ENCODE assay signal across 8 cellular contexts in genomic region chr2:88880441-88880953, GRCh38.
DNase-seq lines count a peak whose midpoint lies in the region; ATAC-seq, FAIRE-seq and TF ChIP-seq lines count a peak whose summit lies in the region.

No MANE protein-coding gene starts in this region.

- peaks cover 5 to 23% of the 10 kb centered on the region in 2 donors for H3K27me3 Mint-ChIP-seq in natural killer cell (ENCODE audit: low read depth in 2 of 2)
- H3K27me3 Mint-ChIP-seq in natural killer cell treated with Interleukin-12 subunit alpha and Interleukin-12 subunit beta and Interleukin-15 and Interleukin-18, amount 100 ng/mL, for 72 hours: peaks cover 10 to 24% of the 10 kb centered on the region in 2 donors
- peaks cover 10% of the 10 kb centered on the region for H3K27me3 Mint-ChIP-seq in activated T-helper 2 cell treated with anti-CD3 and anti-CD28 coated beads, Interferon-gamma antibody, Interleukin-2, Interleukin-4, amounts not matched to agents 10 μg/mL and 5 μg/mL and 100 μg/mL, durations not matched to agents 14 hours and 24 hours and 36 hours (ENCODE audit: low read depth)

- H3K79me2 ChIP-seq in K562 (ENCODE audit: control insufficient read depth, insufficient read depth, low read length): no peaks in the 10 kb centered on the region

- POLR2A ChIA-PET in K562 (lab: Yijun Ruan, JAX): interaction anchor here (0.7 kb wide), 2 partner anchors 67 to 72 kb away, joined by 3 read pairs; no protein-coding TSS in a partner anchor

- H3K4me1 Mint-ChIP-seq in natural killer cell: no peaks in the 10 kb centered on the region
- no peaks in the 10 kb centered on the region for H3K4me1 Mint-ChIP-seq in natural killer cell treated with Interleukin-12 subunit alpha and Interleukin-12 subunit beta and Interleukin-15 and Interleukin-18, amount 100 ng/mL, for 72 hours (ENCODE audit: low read depth in 2 of 2)
- H3K4me1 Mint-ChIP-seq in activated T-helper 2 cell treated with anti-CD3 and anti-CD28 coated beads, Interferon-gamma antibody, Interleukin-2, Interleukin-4, amounts not matched to agents 10 μg/mL and 5 μg/mL and 100 μg/mL, durations not matched to agents 14 hours and 24 hours and 36 hours (ENCODE audit: low read depth): peaks cover 2% of the 10 kb centered on the region

- H3K9me3 Mint-ChIP-seq in natural killer cell: no peaks in the 10 kb centered on the region
- no peaks in the 10 kb centered on the region for H3K9me3 Mint-ChIP-seq in natural killer cell treated with Interleukin-12 subunit alpha and Interleukin-12 subunit beta and Interleukin-15 and Interleukin-18, amount 100 ng/mL, for 72 hours
- no peaks in the 10 kb centered on the region for H3K9me3 Mint-ChIP-seq in activated T-helper 2 cell treated with anti-CD3 and anti-CD28 coated beads, Interferon-gamma antibody, Interleukin-2, Interleukin-4, amounts not matched to agents 10 μg/mL and 5 μg/mL and 100 μg/mL, durations not matched to agents 14 hours and 24 hours and 36 hours

- no peak overlapping the region for H2AFZ ChIP-seq in K562 (ENCODE audit: low read depth, low read length)

- no peak for TF ChIP-seq POLR2A in K562 (conservative IDR thresholded peaks at IDR 0.05)

- H3K4me3 ChIP-seq in K562: no peak overlapping the region

- no peak overlapping the region for H3K27ac ChIP-seq in K562 (ENCODE audit: extremely low read depth, low read depth, low read length)

- 3% methylated on average over 11 of the region's 11 CpGs for WGBS in K562 (ENCODE audit: insufficient coverage, low coverage, missing lambda C conversion rate)

- H3K4me1 ChIP-seq in K562 (replicated peaks in 1 of 2; ENCODE audit: control insufficient read depth in 2 of 2, insufficient read depth in 2 of 2, low read length in 2 of 2): no peaks in the 10 kb centered on the region

- in situ Hi-C loops in K562 (cut with MboI): loop anchor here (25.0 kb wide), 1 partner anchor 257 kb away; no protein-coding TSS in a partner anchor

- H4K20me1 ChIP-seq in K562 (replicated peaks; ENCODE audit: control insufficient read depth, insufficient read depth, low read length): no peaks in the 10 kb centered on the region; the same call in 1 of the 2 replicates

- H3K36me3 ChIP-seq in K562 (ENCODE audit: control insufficient read depth, insufficient read depth, low read length): no peaks in the 10 kb centered on the region

- no peaks in the 10 kb centered on the region for H3K36me3 Mint-ChIP-seq in natural killer cell
- H3K36me3 Mint-ChIP-seq in natural killer cell treated with Interleukin-12 subunit alpha and Interleukin-12 subunit beta and Interleukin-15 and Interleukin-18, amount 100 ng/mL, for 72 hours: no peaks in the 10 kb centered on the region
- H3K36me3 Mint-ChIP-seq in activated T-helper 2 cell treated with anti-CD3 and anti-CD28 coated beads, Interferon-gamma antibody, Interleukin-2, Interleukin-4, amounts not matched to agents 10 μg/mL and 5 μg/mL and 100 μg/mL, durations not matched to agents 14 hours and 24 hours and 36 hours (ENCODE audit: low read depth): no peaks in the 10 kb centered on the region

- H3K9me3 ChIP-seq in K562 (replicated peaks; ENCODE audit: control insufficient read depth, insufficient read depth, low read depth, low read length): no peaks in the 10 kb centered on the region

- peak; percentile 49 to 65 for TF ChIP-seq RAD21 in K562 (CRISPR knock-in tag; conservative IDR thresholded peaks at IDR 0.05 in 1 of 2, IDR thresholded peaks at IDR 0.05 in 1 of 2)

- intact Hi-C loops in natural killer cell (cut with micrococcal nuclease) (no loop called here), K562 (cut with micrococcal nuclease) (loop anchor here (5.0 kb wide), 1 partner anchor 37 kb away; no protein-coding TSS in a partner anchor)
- intact Hi-C loops in activated T-helper 2 cell treated with anti-CD3 and anti-CD28 coated beads, Interferon-gamma antibody, Interleukin-2, Interleukin-4, amounts not matched to agents 10 μg/mL and 5 μg/mL and 100 μg/mL, durations not matched to agents 14 hours and 24 hours and 36 hours (cut with micrococcal nuclease): no loop called here

- no peak overlapping the region for H3K9ac ChIP-seq in K562 (ENCODE audit: insufficient read depth in 1 of 2, low read depth in 2 of 2, low read length in 2 of 2)

- no TSS peak for BruUV-seq in K562 (replicated peaks; lab: Mats Ljungman, UMichigan)

- no peak for DNase-seq in natural killer cell
- DNase-seq in natural killer cell treated with Interleukin-12 subunit alpha and Interleukin-12 subunit beta and Interleukin-15 and Interleukin-18, amount 100 ng/mL, for 72 hours (ENCODE audit: low spot score): no peak
- peak; percentile 22 for DNase-seq in HK-2 (ENCODE audit: unreplicated experiment)
- peak; percentile 43 to 84 for DNase-seq in NOMO-1 (lab: John Stamatoyannopoulos, UW; ENCODE audit: unreplicated experiment in 2 of 2)
- peak; percentile 49 to 65 (median 54) for DNase-seq in K562 (ENCODE audit: extremely low read depth in 1 of 4, low spot score in 3 of 4)
- DNase-seq in inferior parietal cortex (ENCODE audit: extremely low spot score): peak; percentile 83
- peak in 2 of 3 donors; percentile 7 to 14 for DNase-seq in stimulated activated CD4-positive, alpha-beta T cell treated with anti-CD3 and anti-CD28 coated beads, TNF-alpha, amount 100 ng/mL, for 48 hours (ENCODE audit: low read depth in 3 of 3)
- no peak for DNase-seq in activated T-helper 2 cell treated with anti-CD3 and anti-CD28 coated beads, Interferon-gamma antibody, Interleukin-2, Interleukin-4, amounts not matched to agents 10 μg/mL and 5 μg/mL and 100 μg/mL, durations not matched to agents 14 hours and 24 hours and 36 hours (ENCODE audit: low spot score)

- TF ChIP-seq CTCF in natural killer cell (IDR thresholded peaks at IDR 0.05) (peak; percentile 90), K562 (IDR thresholded peaks at IDR 0.05 in 2 of 3, conservative IDR thresholded peaks at IDR 0.05 in 1 of 3; ENCODE audit: insufficient read depth in 2 of 3, low read depth in 1 of 3, low read length in 3 of 3) (peak; percentile 69 to 79 (median 71))

- H3K27ac Mint-ChIP-seq in natural killer cell: no peak overlapping the region
- no peak overlapping the region for H3K27ac Mint-ChIP-seq in natural killer cell treated with Interleukin-12 subunit alpha and Interleukin-12 subunit beta and Interleukin-15 and Interleukin-18, amount 100 ng/mL, for 72 hours
- no peak overlapping the region for H3K27ac Mint-ChIP-seq in activated T-helper 2 cell treated with anti-CD3 and anti-CD28 coated beads, Interferon-gamma antibody, Interleukin-2, Interleukin-4, amounts not matched to agents 10 μg/mL and 5 μg/mL and 100 μg/mL, durations not matched to agents 14 hours and 24 hours and 36 hours

- CTCF ChIA-PET in K562 (lab: Yijun Ruan, JAX; ENCODE audit: low intra/inter-chr PET ratio): interaction anchor here (0.6 to 2.1 kb wide), 4 partner anchors 39 to 805 kb away, joined by 3 to 8 read pairs (median 6); no protein-coding TSS in a partner anchor

- H3K9me1 ChIP-seq in K562 (ENCODE audit: control insufficient read depth, insufficient read depth, low read length): no peaks in the 10 kb centered on the region

- ATAC-seq in natural killer cell (peak; percentile 53 to 80 (median 70)), K562 (peak; percentile 86)
- ATAC-seq in natural killer cell treated with Interleukin-12 subunit alpha and Interleukin-12 subunit beta and Interleukin-15 and Interleukin-18, amount 100 ng/mL, for 72 hours: no peak

- TF ChIP-seq EP300 in K562 (IDR thresholded peaks at IDR 0.05; ENCODE audit: low read length): no peak

- H3K27me3 ChIP-seq in K562 (ENCODE audit: control insufficient read depth in 2 of 2, insufficient read depth in 2 of 2, low read length in 2 of 2): no peaks in the 10 kb centered on the region

- H3K4me3 Mint-ChIP-seq in natural killer cell: no peak overlapping the region
- H3K4me3 Mint-ChIP-seq in natural killer cell treated with Interleukin-12 subunit alpha and Interleukin-12 subunit beta and Interleukin-15 and Interleukin-18, amount 100 ng/mL, for 72 hours: no peak overlapping the region
- no peak overlapping the region for H3K4me3 Mint-ChIP-seq in activated T-helper 2 cell treated with anti-CD3 and anti-CD28 coated beads, Interferon-gamma antibody, Interleukin-2, Interleukin-4, amounts not matched to agents 10 μg/mL and 5 μg/mL and 100 μg/mL, durations not matched to agents 14 hours and 24 hours and 36 hours (ENCODE audit: low read depth)

- FAIRE-seq in K562 (lab: Jason Lieb, UNC): peak; percentile 77

- no peak overlapping the region for H3K4me2 ChIP-seq in K562 (ENCODE audit: insufficient read depth, low read length)

TF ChIP-seq in K562, 482 proteins besides CTCF, POLR2A, EP300 and RAD21:
- TF ChIP-seq ZNF24 (IDR thresholded peaks at IDR 0.05) (peak; percentile 78), POLR2H (tag; IDR thresholded peaks at IDR 0.05; ENCODE audit: low read depth) (no peak), SMC3 (conservative IDR thresholded peaks at IDR 0.05; ENCODE audit: insufficient read depth, low read depth, low read length) (peak; percentile 61), MCM7 (IDR thresholded peaks at IDR 0.05) (no peak), ZNF175 (CRISPR knock-in tag; IDR thresholded peaks at IDR 0.05; ENCODE audit: low read depth) (no peak), ZNF12 (CRISPR knock-in tag; IDR thresholded peaks at IDR 0.05) (no peak)
- TF ChIP-seq, protein P1, sequence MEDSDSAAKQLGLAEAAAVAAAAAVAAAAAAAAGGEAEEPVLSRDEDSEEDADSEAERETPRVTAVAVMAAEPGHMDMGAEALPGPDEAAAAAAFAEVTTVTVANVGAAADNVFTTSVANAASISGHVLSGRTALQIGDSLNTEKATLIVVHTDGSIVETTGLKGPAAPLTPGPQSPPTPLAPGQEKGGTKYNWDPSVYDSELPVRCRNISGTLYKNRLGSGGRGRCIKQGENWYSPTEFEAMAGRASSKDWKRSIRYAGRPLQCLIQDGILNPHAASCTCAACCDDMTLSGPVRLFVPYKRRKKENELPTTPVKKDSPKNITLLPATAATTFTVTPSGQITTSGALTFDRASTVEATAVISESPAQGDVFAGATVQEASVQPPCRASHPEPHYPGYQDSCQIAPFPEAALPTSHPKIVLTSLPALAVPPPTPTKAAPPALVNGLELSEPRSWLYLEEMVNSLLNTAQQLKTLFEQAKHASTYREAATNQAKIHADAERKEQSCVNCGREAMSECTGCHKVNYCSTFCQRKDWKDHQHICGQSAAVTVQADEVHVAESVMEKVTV (CRISPR knock-in tag; IDR thresholded peaks at IDR 0.05): peak; percentile 37; the same call in 1 of the 2 replicates

Comparison
In these comparisons a context has a peak if more than half of its experiments do, and no peak if none do; other contexts are left out.
1. ATAC-seq: peak in natural killer cell (3 of 3) and K562 (single experiment); none in natural killer cell treated with Interleukin-12 subunit alpha and Interleukin-12 subunit beta and Interleukin-15 and Interleukin-18, amount 100 ng/mL, for 72 hours (0 of 2).
2. DNase-seq: peak in HK-2 (single experiment), NOMO-1 (2 of 2), K562 (4 of 4), inferior parietal cortex (single experiment) and stimulated activated CD4-positive, alpha-beta T cell treated with anti-CD3 and anti-CD28 coated beads, TNF-alpha, amount 100 ng/mL, for 48 hours (2 of 3); none in natural killer cell (single experiment), natural killer cell treated with Interleukin-12 subunit alpha and Interleukin-12 subunit beta and Interleukin-15 and Interleukin-18, amount 100 ng/mL, for 72 hours (single experiment) and activated T-helper 2 cell treated with anti-CD3 and anti-CD28 coated beads, Interferon-gamma antibody, Interleukin-2, Interleukin-4, amounts not matched to agents 10 μg/mL and 5 μg/mL and 100 μg/mL, durations not matched to agents 14 hours and 24 hours and 36 hours (single experiment).